Comparison of ENCODE assay signal across 30 cellular contexts in genomic region chr21:16530656-16531055, GRCh38.
"Had no signal": no experiment of that assay in that cellular context is flagged by ENCODE, and none has a peak within 500 bp of the region (broad histone marks: within the 10 kb centered on the region; RNA-seq: fewer than 3 reads in every experiment).

No MANE protein-coding gene starts in this region.

- H3K27me3 ChIP-seq: ascending aorta, esophagus squamous epithelium had no signal

- DNase-seq: activated CD4-positive, alpha-beta memory T cell treated with anti-CD3 and anti-CD28 coated beads, Interleukin-2, amount 10 ng/mL, durations not matched to agents 7 days and 5 days; activated CD4-positive, alpha-beta T cell treated with anti-CD3 and anti-CD28 coated beads for 4 hours; activated CD4-positive, alpha-beta T cell treated with anti-CD3 and anti-CD28 coated beads, Interleukin-2, amount 10 ng/mL, durations not matched to agents 7 days and 5 days; activated CD4-positive, alpha-beta T cell treated with anti-CD3 and anti-CD28 coated beads, Interleukin-2, amount 50 U/mL, for 4 hours; activated CD4-positive, CD25-positive, alpha-beta regulatory T cell; activated CD4-positive, CD25-positive, alpha-beta regulatory T cell treated with anti-CD3 and anti-CD28 coated beads, Interleukin-2, amount 50 U/mL, for 72 hours; activated CD8-positive, alpha-beta memory T cell treated with anti-CD3 and anti-CD28 coated beads, Interleukin-2, amount 50 U/mL, for 48 hours; activated gamma-delta T cell; activated naive CD4-positive, alpha-beta T cell; activated naive CD4-positive, alpha-beta T cell treated with anti-CD3 and anti-CD28 coated beads, Interleukin-2, amount 10 ng/mL, durations not matched to agents 7 days and 5 days; activated naive CD8-positive, alpha-beta T cell treated with anti-CD3 and anti-CD28 coated beads, Interleukin-2, amount 10 ng/mL, durations not matched to agents 7 days and 5 days; activated T-cell treated with anti-CD3 and anti-CD28 coated beads for 4 hours; activated T-cell treated with anti-CD3 and anti-CD28 coated beads, Interleukin-2, amount 50 U/mL, for 24 hours; activated T-cell treated with anti-CD3 and anti-CD28 coated beads, Interleukin-2, amount 50 U/mL, for 72 hours; effector CD4-positive, alpha-beta T cell; effector memory CD8-positive, alpha-beta T cell; esophagus squamous epithelium; foreskin fibroblast; head of caudate nucleus; T-helper 1 cell; T-helper 17 cell; T1000 had no signal

- H3K27me3 Mint-ChIP-seq: activated CD4-positive, alpha-beta memory T cell treated with anti-CD3 and anti-CD28 coated beads, Interleukin-2, amount 10 ng/mL, durations not matched to agents 7 days and 5 days; activated CD4-positive, alpha-beta T cell treated with anti-CD3 and anti-CD28 coated beads, Interleukin-2, amount 10 ng/mL, durations not matched to agents 7 days and 5 days; activated naive CD4-positive, alpha-beta T cell treated with anti-CD3 and anti-CD28 coated beads, Interleukin-2, amount 10 ng/mL, durations not matched to agents 7 days and 5 days; activated naive CD8-positive, alpha-beta T cell treated with anti-CD3 and anti-CD28 coated beads, Interleukin-2, amount 10 ng/mL, durations not matched to agents 7 days and 5 days; activated T-cell treated with anti-CD3 and anti-CD28 coated beads, Interleukin-2, amount 50 U/mL, for 24 hours; central memory CD8-positive, alpha-beta T cell; dendritic cell treated with granulocyte-macrophage colony-stimulating factor and Interleukin-4, amounts not matched to agents 40 ng/mL and 50 ng/mL, for 4 days; effector memory CD8-positive, alpha-beta T cell; T-helper 17 cell had no signal

- H3K27ac ChIP-seq: ascending aorta, coronary artery, epithelial cell of prostate, esophagus squamous epithelium had no signal

- H3K36me3 ChIP-seq: ascending aorta, esophagus squamous epithelium had no signal

- H3K4me3 Mint-ChIP-seq: activated CD4-positive, alpha-beta memory T cell treated with anti-CD3 and anti-CD28 coated beads, Interleukin-2, amount 10 ng/mL, durations not matched to agents 7 days and 5 days; activated CD4-positive, alpha-beta T cell treated with anti-CD3 and anti-CD28 coated beads, Interleukin-2, amount 10 ng/mL, durations not matched to agents 7 days and 5 days; activated naive CD4-positive, alpha-beta T cell treated with anti-CD3 and anti-CD28 coated beads, Interleukin-2, amount 10 ng/mL, durations not matched to agents 7 days and 5 days; activated naive CD8-positive, alpha-beta T cell treated with anti-CD3 and anti-CD28 coated beads, Interleukin-2, amount 10 ng/mL, durations not matched to agents 7 days and 5 days; activated T-cell treated with anti-CD3 and anti-CD28 coated beads, Interleukin-2, amount 50 U/mL, for 24 hours; activated T-cell treated with anti-CD3 and anti-CD28 coated beads, Interleukin-2, amount 50 U/mL, for 72 hours; brain; central memory CD8-positive, alpha-beta T cell; dendritic cell treated with granulocyte-macrophage colony-stimulating factor and Interleukin-4, amounts not matched to agents 40 ng/mL and 50 ng/mL, for 4 days; effector memory CD8-positive, alpha-beta T cell; T-helper 17 cell; T-helper 2 cell treated with Interferon-gamma antibody and Interleukin-4, amounts not matched to agents 5 μg/mL and 100 μg/mL, for 36 hours had no signal

- H3K9me3 ChIP-seq: ascending aorta, esophagus squamous epithelium had no signal

- H3K4me1 Mint-ChIP-seq: activated CD4-positive, alpha-beta memory T cell treated with anti-CD3 and anti-CD28 coated beads, Interleukin-2, amount 10 ng/mL, durations not matched to agents 7 days and 5 days; activated CD4-positive, alpha-beta T cell treated with anti-CD3 and anti-CD28 coated beads, Interleukin-2, amount 10 ng/mL, durations not matched to agents 7 days and 5 days; activated naive CD4-positive, alpha-beta T cell treated with anti-CD3 and anti-CD28 coated beads, Interleukin-2, amount 10 ng/mL, durations not matched to agents 7 days and 5 days; activated naive CD8-positive, alpha-beta T cell treated with anti-CD3 and anti-CD28 coated beads, Interleukin-2, amount 10 ng/mL, durations not matched to agents 7 days and 5 days; central memory CD8-positive, alpha-beta T cell; T-helper 17 cell had no signal

- ATAC-seq: activated naive CD4-positive, alpha-beta T cell treated with anti-CD3 and anti-CD28 coated beads, Interleukin-2, amount 50 U/mL, for 72 hours; activated T-cell treated with anti-CD3 and anti-CD28 coated beads, Interleukin-2, amount 50 U/mL, for 72 hours; effector memory CD8-positive, alpha-beta T cell; T-helper 17 cell had no signal

- H3K27ac Mint-ChIP-seq: activated CD4-positive, alpha-beta memory T cell treated with anti-CD3 and anti-CD28 coated beads, Interleukin-2, amount 10 ng/mL, durations not matched to agents 7 days and 5 days; activated CD4-positive, alpha-beta T cell treated with anti-CD3 and anti-CD28 coated beads, Interleukin-2, amount 10 ng/mL, durations not matched to agents 7 days and 5 days; activated naive CD4-positive, alpha-beta T cell treated with anti-CD3 and anti-CD28 coated beads, Interleukin-2, amount 10 ng/mL, durations not matched to agents 7 days and 5 days; activated naive CD4-positive, alpha-beta T cell treated with anti-CD3 and anti-CD28 coated beads, Interleukin-2, amount 50 U/mL, for 72 hours; activated naive CD8-positive, alpha-beta T cell treated with anti-CD3 and anti-CD28 coated beads, Interleukin-2, amount 10 ng/mL, durations not matched to agents 7 days and 5 days; activated T-cell treated with anti-CD3 and anti-CD28 coated beads, Interleukin-2, amount 50 U/mL, for 24 hours; activated T-cell treated with anti-CD3 and anti-CD28 coated beads, Interleukin-2, amount 50 U/mL, for 72 hours; dendritic cell treated with granulocyte-macrophage colony-stimulating factor and Interleukin-4, amounts not matched to agents 40 ng/mL and 50 ng/mL, for 4 days; effector memory CD8-positive, alpha-beta T cell; T-helper 17 cell; T-helper 2 cell treated with Interferon-gamma antibody and Interleukin-4, amounts not matched to agents 5 μg/mL and 100 μg/mL, for 36 hours had no signal

- H3K36me3 Mint-ChIP-seq: activated naive CD4-positive, alpha-beta T cell treated with anti-CD3 and anti-CD28 coated beads, Interleukin-2, amount 10 ng/mL, durations not matched to agents 7 days and 5 days; activated naive CD8-positive, alpha-beta T cell treated with anti-CD3 and anti-CD28 coated beads, Interleukin-2, amount 10 ng/mL, durations not matched to agents 7 days and 5 days had no signal

- H3K4me1 ChIP-seq: ascending aorta had no signal

- H3K4me3 ChIP-seq: ascending aorta, coronary artery, esophagus squamous epithelium had no signal
